1 cellular context compared by ENCODE assay signal in the genomic region with DNA sequence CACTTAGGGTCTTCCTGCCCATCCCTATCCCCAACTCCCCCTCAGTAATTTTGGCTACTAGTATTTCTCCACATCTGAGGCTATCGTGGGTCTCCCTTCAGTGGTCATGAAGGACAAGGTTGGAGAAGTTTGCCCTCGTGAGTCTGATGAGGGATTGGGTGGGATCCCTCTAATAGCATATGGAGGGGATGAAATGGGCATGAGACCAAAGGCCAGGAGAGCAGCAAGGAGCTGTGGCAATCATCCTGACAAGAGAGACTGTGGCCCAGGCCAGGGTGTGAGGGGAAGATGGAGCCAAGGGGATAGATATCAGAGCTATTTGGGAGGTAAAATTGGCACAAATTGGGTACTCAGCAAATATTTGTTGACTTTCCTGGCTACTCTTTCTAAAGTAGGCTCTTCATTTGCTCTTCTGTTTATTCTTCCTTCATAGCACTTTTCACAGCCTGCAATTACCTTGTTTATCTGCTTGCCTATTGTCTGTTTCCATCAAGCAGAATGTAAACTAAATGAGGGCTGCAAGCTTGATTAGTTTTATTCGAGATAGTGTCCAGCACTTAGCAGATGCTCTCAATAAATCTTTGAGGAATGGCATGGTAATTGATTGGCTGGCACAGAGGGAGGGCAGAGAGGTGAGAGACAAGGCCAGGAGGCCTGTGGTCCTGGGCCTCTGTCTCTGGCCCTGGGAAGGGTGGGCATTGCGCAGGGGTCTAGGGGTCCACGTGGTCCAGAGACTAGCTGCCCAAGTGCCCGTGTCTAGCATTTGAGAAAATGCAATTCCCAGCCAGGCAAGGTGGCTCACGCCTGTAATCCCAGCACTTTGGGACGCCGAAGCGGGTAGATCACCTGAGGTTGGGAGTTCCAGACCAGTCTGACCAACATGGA.
A peak's percentile ranks its signal among the peaks of the same experiment; 100 is the strongest.
TF ChIP-seq lines count a peak whose summit lies in the region.

No MANE protein-coding gene starts in this region.

TF ChIP-seq in K562, 482 proteins besides CTCF, POLR2A, EP300 and RAD21:
- TF ChIP-seq C11orf30 (IDR thresholded peaks at IDR 0.05; ENCODE audit: low read depth) (peak; percentile 67), CEBPG (CRISPR knock-in tag; IDR thresholded peaks at IDR 0.05) (no peak), CEBPG (tag; conservative IDR thresholded peaks at IDR 0.05 in 1 of 2, IDR thresholded peaks at IDR 0.05 in 1 of 2) (no peak), MEF2A (IDR thresholded peaks at IDR 0.05; ENCODE audit: control insufficient read depth, low read depth, low read length) (no peak), KAT7 (CRISPR knock-in tag; IDR thresholded peaks at IDR 0.05; ENCODE audit: borderline replicate concordance) (0 out of 2 replicates have a peak, but pooled peaks have one; percentile 3), ZNF316 (IDR thresholded peaks at IDR 0.05) (peak; percentile 85), MAFG (tag; conservative IDR thresholded peaks at IDR 0.05) (peak; percentile 21), SP1 (CRISPR knock-in tag; IDR thresholded peaks at IDR 0.05) (0 out of 2 replicates have a peak, but pooled peaks have one; percentile 16), BCOR (IDR thresholded peaks at IDR 0.05) (no peak)
- TF ChIP-seq, protein P1, sequence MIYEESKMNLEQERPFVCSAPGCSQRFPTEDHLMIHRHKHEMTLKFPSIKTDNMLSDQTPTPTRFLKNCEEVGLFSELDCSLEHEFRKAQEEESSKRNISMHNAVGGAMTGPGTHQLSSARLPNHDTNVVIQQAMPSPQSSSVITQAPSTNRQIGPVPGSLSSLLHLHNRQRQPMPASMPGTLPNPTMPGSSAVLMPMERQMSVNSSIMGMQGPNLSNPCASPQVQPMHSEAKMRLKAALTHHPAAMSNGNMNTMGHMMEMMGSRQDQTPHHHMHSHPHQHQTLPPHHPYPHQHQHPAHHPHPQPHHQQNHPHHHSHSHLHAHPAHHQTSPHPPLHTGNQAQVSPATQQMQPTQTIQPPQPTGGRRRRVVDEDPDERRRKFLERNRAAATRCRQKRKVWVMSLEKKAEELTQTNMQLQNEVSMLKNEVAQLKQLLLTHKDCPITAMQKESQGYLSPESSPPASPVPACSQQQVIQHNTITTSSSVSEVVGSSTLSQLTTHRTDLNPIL (CRISPR knock-in tag; IDR thresholded peaks at IDR 0.05) = no peak
- TF ChIP-seq, protein P2, sequence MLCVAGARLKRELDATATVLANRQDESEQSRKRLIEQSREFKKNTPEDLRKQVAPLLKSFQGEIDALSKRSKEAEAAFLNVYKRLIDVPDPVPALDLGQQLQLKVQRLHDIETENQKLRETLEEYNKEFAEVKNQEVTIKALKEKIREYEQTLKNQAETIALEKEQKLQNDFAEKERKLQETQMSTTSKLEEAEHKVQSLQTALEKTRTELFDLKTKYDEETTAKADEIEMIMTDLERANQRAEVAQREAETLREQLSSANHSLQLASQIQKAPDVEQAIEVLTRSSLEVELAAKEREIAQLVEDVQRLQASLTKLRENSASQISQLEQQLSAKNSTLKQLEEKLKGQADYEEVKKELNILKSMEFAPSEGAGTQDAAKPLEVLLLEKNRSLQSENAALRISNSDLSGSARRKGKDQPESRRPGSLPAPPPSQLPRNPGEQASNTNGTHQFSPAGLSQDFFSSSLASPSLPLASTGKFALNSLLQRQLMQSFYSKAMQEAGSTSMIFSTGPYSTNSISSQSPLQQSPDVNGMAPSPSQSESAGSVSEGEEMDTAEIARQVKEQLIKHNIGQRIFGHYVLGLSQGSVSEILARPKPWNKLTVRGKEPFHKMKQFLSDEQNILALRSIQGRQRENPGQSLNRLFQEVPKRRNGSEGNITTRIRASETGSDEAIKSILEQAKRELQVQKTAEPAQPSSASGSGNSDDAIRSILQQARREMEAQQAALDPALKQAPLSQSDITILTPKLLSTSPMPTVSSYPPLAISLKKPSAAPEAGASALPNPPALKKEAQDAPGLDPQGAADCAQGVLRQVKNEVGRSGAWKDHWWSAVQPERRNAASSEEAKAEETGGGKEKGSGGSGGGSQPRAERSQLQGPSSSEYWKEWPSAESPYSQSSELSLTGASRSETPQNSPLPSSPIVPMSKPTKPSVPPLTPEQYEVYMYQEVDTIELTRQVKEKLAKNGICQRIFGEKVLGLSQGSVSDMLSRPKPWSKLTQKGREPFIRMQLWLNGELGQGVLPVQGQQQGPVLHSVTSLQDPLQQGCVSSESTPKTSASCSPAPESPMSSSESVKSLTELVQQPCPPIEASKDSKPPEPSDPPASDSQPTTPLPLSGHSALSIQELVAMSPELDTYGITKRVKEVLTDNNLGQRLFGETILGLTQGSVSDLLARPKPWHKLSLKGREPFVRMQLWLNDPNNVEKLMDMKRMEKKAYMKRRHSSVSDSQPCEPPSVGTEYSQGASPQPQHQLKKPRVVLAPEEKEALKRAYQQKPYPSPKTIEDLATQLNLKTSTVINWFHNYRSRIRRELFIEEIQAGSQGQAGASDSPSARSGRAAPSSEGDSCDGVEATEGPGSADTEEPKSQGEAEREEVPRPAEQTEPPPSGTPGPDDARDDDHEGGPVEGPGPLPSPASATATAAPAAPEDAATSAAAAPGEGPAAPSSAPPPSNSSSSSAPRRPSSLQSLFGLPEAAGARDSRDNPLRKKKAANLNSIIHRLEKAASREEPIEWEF (CRISPR knock-in tag; IDR thresholded peaks at IDR 0.05) = 0 out of 2 replicates have a peak, but pooled peaks have one; percentile 27
- TF ChIP-seq, protein P3, sequence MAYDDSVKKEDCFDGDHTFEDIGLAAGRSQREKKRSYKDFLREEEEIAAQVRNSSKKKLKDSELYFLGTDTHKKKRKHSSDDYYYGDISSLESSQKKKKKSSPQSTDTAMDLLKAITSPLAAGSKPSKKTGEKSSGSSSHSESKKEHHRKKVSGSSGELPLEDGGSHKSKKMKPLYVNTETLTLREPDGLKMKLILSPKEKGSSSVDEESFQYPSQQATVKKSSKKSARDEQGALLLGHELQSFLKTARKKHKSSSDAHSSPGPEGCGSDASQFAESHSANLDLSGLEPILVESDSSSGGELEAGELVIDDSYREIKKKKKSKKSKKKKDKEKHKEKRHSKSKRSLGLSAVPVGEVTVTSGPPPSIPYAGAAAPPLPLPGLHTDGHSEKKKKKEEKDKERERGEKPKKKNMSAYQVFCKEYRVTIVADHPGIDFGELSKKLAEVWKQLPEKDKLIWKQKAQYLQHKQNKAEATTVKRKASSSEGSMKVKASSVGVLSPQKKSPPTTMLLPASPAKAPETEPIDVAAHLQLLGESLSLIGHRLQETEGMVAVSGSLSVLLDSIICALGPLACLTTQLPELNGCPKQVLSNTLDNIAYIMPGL (CRISPR knock-in tag; IDR thresholded peaks at IDR 0.05) = no peak
- TF ChIP-seq, protein P4, sequence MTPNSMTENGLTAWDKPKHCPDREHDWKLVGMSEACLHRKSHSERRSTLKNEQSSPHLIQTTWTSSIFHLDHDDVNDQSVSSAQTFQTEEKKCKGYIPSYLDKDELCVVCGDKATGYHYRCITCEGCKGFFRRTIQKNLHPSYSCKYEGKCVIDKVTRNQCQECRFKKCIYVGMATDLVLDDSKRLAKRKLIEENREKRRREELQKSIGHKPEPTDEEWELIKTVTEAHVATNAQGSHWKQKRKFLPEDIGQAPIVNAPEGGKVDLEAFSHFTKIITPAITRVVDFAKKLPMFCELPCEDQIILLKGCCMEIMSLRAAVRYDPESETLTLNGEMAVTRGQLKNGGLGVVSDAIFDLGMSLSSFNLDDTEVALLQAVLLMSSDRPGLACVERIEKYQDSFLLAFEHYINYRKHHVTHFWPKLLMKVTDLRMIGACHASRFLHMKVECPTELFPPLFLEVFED (CRISPR knock-in tag; conservative IDR thresholded peaks at IDR 0.05) = no peak
- TF ChIP-seq, protein P5, sequence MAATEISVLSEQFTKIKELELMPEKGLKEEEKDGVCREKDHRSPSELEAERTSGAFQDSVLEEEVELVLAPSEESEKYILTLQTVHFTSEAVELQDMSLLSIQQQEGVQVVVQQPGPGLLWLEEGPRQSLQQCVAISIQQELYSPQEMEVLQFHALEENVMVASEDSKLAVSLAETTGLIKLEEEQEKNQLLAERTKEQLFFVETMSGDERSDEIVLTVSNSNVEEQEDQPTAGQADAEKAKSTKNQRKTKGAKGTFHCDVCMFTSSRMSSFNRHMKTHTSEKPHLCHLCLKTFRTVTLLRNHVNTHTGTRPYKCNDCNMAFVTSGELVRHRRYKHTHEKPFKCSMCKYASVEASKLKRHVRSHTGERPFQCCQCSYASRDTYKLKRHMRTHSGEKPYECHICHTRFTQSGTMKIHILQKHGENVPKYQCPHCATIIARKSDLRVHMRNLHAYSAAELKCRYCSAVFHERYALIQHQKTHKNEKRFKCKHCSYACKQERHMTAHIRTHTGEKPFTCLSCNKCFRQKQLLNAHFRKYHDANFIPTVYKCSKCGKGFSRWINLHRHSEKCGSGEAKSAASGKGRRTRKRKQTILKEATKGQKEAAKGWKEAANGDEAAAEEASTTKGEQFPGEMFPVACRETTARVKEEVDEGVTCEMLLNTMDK (IDR thresholded peaks at IDR 0.05; ENCODE audit: borderline replicate concordance, insufficient read depth, low read depth, low read length, poor library complexity, severe bottlenecking) = no peak
